Comparison of ENCODE assay signal across 7 cellular contexts in the genomic region with DNA sequence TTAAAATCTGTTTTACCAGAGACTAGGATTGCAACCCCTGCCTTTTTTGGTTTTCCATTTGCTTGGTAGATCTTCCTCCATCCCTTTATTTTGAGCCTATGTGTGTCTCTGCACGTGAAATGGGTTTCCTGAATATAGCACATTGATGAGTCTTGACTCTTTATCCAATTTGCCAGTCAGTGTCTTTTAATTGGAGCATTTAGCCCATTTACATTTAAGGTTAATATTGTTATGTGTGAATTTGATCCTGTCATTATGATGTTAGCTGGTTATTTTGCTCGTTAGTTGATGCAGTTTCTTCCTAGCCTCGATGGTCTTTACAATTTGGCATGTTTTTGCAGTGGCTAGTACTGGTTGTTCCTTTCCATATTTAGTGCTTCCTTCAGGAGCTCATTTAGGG. TPM values are rescaled to one million over a fixed set of nuclear protein-coding genes. Genes with fewer than 3 reads are reported as not detected.
"Had no signal": no experiment of that assay in that cellular context is flagged by ENCODE, and none has a peak within 500 bp of the region (broad histone marks: within the 10 kb centered on the region; RNA-seq: fewer than 3 reads in every experiment).

No MANE protein-coding gene starts in this region.

RNA-seq across cellular contexts. Expression of gene CYP3A4, which starts 17.4 kb away (rescaled TPM):
- total RNA-seq: GM23248, GM23338, H1, H4, H7, H9, HFFc6 had no signal
- polyA plus RNA-seq: GM23248, GM23338, H1 had no signal

RNA-seq across cellular contexts. Expression of gene CYP3A43, which starts 26.4 kb away (rescaled TPM):
- total RNA-seq: GM23248, GM23338, H1, H4, H7, H9, HFFc6 had no signal
- polyA plus RNA-seq: GM23248, GM23338 had no signal
